In the genomic region with DNA sequence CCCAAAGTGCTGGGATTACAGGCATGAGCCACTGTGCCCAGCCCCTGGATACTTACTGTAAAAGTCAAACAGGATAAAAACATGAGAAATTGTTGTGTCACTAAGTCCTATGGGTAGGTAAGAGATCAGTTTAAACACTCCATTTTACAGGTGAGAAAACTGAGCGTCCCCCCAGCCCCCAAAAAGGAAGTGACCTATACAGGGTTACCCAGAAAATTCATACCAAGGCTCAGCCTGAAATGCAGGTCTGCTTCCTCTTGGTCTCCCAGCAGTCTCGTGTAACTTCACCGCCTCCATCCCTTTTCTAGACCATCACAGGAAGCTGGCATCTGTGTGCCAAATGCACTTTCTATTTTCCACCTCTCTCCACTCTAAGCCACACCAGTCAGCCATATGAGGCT, we compare ENCODE assay signal across 2 cellular contexts.
TF ChIP-seq lines count a peak whose summit lies in the region.

No MANE protein-coding gene starts in this region.

TF ChIP-seq in liver, 16 proteins besides CTCF, POLR2A, EP300 and RAD21 (continued from another document):
- TF ChIP-seq, protein P1, sequence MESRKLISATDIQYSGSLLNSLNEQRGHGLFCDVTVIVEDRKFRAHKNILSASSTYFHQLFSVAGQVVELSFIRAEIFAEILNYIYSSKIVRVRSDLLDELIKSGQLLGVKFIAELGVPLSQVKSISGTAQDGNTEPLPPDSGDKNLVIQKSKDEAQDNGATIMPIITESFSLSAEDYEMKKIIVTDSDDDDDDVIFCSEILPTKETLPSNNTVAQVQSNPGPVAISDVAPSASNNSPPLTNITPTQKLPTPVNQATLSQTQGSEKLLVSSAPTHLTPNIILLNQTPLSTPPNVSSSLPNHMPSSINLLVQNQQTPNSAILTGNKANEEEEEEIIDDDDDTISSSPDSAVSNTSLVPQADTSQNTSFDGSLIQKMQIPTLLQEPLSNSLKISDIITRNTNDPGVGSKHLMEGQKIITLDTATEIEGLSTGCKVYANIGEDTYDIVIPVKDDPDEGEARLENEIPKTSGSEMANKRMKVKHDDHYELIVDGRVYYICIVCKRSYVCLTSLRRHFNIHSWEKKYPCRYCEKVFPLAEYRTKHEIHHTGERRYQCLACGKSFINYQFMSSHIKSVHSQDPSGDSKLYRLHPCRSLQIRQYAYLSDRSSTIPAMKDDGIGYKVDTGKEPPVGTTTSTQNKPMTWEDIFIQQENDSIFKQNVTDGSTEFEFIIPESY (IDR thresholded peaks at IDR 0.05) = no peak
- TF ChIP-seq, protein P2, sequence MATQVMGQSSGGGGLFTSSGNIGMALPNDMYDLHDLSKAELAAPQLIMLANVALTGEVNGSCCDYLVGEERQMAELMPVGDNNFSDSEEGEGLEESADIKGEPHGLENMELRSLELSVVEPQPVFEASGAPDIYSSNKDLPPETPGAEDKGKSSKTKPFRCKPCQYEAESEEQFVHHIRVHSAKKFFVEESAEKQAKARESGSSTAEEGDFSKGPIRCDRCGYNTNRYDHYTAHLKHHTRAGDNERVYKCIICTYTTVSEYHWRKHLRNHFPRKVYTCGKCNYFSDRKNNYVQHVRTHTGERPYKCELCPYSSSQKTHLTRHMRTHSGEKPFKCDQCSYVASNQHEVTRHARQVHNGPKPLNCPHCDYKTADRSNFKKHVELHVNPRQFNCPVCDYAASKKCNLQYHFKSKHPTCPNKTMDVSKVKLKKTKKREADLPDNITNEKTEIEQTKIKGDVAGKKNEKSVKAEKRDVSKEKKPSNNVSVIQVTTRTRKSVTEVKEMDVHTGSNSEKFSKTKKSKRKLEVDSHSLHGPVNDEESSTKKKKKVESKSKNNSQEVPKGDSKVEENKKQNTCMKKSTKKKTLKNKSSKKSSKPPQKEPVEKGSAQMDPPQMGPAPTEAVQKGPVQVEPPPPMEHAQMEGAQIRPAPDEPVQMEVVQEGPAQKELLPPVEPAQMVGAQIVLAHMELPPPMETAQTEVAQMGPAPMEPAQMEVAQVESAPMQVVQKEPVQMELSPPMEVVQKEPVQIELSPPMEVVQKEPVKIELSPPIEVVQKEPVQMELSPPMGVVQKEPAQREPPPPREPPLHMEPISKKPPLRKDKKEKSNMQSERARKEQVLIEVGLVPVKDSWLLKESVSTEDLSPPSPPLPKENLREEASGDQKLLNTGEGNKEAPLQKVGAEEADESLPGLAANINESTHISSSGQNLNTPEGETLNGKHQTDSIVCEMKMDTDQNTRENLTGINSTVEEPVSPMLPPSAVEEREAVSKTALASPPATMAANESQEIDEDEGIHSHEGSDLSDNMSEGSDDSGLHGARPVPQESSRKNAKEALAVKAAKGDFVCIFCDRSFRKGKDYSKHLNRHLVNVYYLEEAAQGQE (IDR thresholded peaks at IDR 0.05) = no peak
- no peak for TF ChIP-seq NR2F2 (IDR thresholded peaks at IDR 0.05)
- TF ChIP-seq, protein P3, sequence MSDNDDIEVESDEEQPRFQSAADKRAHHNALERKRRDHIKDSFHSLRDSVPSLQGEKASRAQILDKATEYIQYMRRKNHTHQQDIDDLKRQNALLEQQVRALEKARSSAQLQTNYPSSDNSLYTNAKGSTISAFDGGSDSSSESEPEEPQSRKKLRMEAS (IDR thresholded peaks at IDR 0.05) = no peak

TF ChIP-seq in HepG2, 621 proteins besides CTCF, POLR2A, EP300 and RAD21 (continued from another document):
- TF ChIP-seq, protein P4, sequence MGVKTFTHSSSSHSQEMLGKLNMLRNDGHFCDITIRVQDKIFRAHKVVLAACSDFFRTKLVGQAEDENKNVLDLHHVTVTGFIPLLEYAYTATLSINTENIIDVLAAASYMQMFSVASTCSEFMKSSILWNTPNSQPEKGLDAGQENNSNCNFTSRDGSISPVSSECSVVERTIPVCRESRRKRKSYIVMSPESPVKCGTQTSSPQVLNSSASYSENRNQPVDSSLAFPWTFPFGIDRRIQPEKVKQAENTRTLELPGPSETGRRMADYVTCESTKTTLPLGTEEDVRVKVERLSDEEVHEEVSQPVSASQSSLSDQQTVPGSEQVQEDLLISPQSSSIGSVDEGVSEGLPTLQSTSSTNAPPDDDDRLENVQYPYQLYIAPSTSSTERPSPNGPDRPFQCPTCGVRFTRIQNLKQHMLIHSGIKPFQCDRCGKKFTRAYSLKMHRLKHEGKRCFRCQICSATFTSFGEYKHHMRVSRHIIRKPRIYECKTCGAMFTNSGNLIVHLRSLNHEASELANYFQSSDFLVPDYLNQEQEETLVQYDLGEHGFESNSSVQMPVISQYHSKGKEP (CRISPR knock-in tag; IDR thresholded peaks at IDR 0.05) = no peak
- TF ChIP-seq, protein P5, sequence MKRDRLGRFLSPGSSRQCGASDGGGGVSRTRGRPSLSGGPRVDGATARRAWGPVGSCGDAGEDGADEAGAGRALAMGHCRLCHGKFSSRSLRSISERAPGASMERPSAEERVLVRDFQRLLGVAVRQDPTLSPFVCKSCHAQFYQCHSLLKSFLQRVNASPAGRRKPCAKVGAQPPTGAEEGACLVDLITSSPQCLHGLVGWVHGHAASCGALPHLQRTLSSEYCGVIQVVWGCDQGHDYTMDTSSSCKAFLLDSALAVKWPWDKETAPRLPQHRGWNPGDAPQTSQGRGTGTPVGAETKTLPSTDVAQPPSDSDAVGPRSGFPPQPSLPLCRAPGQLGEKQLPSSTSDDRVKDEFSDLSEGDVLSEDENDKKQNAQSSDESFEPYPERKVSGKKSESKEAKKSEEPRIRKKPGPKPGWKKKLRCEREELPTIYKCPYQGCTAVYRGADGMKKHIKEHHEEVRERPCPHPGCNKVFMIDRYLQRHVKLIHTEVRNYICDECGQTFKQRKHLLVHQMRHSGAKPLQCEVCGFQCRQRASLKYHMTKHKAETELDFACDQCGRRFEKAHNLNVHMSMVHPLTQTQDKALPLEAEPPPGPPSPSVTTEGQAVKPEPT (CRISPR knock-in tag; IDR thresholded peaks at IDR 0.05; ENCODE audit: low read depth) = no peak
- TF ChIP-seq ZNF713 (CRISPR knock-in tag; IDR thresholded peaks at IDR 0.05) (no peak), BCL6 (CRISPR knock-in tag; IDR thresholded peaks at IDR 0.05) (no peak), MZF1 (CRISPR knock-in tag; IDR thresholded peaks at IDR 0.05; ENCODE audit: borderline replicate concordance) (no peak), NR2F6 (IDR thresholded peaks at IDR 0.05) (no peak), NR2F6 (CRISPR knock-in tag; IDR thresholded peaks at IDR 0.05) (no peak), ZNF549 (CRISPR knock-in tag; IDR thresholded peaks at IDR 0.05) (no peak), TBX3 (IDR thresholded peaks at IDR 0.05; ENCODE audit: borderline replicate concordance) (no peak), ZIK1 (CRISPR knock-in tag; IDR thresholded peaks at IDR 0.05; ENCODE audit: borderline replicate concordance, low read depth) (no peak)
- TF ChIP-seq, protein P6, sequence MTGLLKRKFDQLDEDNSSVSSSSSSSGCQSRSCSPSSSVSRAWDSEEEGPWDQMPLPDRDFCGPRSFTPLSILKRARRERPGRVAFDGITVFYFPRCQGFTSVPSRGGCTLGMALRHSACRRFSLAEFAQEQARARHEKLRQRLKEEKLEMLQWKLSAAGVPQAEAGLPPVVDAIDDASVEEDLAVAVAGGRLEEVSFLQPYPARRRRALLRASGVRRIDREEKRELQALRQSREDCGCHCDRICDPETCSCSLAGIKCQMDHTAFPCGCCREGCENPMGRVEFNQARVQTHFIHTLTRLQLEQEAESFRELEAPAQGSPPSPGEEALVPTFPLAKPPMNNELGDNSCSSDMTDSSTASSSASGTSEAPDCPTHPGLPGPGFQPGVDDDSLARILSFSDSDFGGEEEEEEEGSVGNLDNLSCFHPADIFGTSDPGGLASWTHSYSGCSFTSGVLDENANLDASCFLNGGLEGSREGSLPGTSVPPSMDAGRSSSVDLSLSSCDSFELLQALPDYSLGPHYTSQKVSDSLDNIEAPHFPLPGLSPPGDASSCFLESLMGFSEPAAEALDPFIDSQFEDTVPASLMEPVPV (CRISPR knock-in tag; IDR thresholded peaks at IDR 0.05) = no peak
